In the genomic region with DNA sequence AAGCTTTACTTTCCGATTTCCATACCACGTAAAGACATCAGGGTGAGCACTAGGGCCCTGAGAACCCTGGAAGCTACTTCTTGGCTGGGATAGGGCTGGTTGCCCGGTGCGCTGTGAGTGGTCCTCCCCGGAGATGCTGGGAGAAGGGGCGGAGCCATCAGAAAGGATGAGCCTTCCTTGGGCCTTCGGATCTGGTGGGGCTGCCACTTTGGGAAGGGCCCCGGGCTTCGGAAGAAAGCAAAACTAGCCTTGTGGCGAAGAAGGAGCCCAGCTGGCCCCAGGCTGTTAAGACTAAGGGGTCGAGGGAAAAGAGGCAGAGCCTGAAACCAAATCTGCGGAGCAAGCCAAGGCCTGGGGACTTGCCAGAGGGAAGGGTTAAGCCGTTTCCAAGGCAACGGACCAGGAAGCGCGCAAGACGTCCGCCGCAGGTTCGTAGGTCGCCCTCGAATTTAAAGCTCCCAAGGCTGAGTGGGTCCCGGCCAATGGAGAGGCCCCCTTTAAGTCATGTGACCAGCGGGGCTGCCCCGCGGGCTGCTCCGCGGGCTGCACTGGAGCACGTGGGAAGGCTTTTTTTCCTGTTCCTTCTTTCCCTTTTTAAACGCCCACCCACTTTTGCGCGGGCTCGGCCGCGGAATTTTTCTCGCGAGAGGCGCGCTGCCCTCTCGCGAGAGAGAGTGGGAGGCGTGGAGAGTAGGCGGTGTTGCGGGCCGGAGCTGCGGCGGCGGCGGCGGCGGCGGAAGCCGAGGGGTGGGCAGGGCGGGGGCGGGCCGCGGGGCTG, we compare ENCODE assay signal across 8 cellular contexts. TPM values are rescaled to one million over a fixed set of nuclear protein-coding genes. Genes with fewer than 3 reads are reported as not detected.
A peak's percentile ranks its signal among the peaks of the same experiment; 100 is the strongest.
DNase-seq lines count a peak whose midpoint lies in the region; ATAC-seq and TF ChIP-seq lines count a peak whose summit lies in the region.

No MANE protein-coding gene starts in this region.

- H3K4me3 ChIP-seq in left lung = peak overlapping the region; percentile 80 to 96

- TF ChIP-seq CTCF in C4-2B (conservative IDR thresholded peaks at IDR 0.05) = no peak
- no peak for TF ChIP-seq CTCF in left lung (IDR thresholded peaks at IDR 0.05)

- ATAC-seq in GM19372 (IDR thresholded peaks at IDR 0.05; ENCODE audit: low read depth, unreplicated experiment) (peak; percentile 81), HG03521 (IDR thresholded peaks at IDR 0.05; ENCODE audit: unreplicated experiment) (peak; percentile 85), left lung (peak; percentile 94)

- peaks cover 16 to 23% of the 10 kb centered on the region in 2 donors for H3K4me1 ChIP-seq in left lung

- H3K36me3 ChIP-seq in left lung = no peaks in the 10 kb centered on the region

- intact Hi-C loops in left lung (cut with DNase I) = no loop called here

- H3K27me3 ChIP-seq in left lung = no peaks in the 10 kb centered on the region

- H3K27ac ChIP-seq in C4-2B (peak overlapping the region; percentile 79), left lung (peak overlapping the region; percentile 88 to 95)

- DNase-seq in NCI-H69 (lab: John Stamatoyannopoulos, UW) = peak; percentile 97
- DNase-seq in activated CD4-positive, alpha-beta T cell treated with anti-CD3 and anti-CD28 coated beads, Interleukin-2, amount 50 U/mL, for 24 hours (ENCODE audit: low read depth in 1 of 2, low spot score in 1 of 2) = peak; percentile 79 to 91
- peak; percentile 98 for DNase-seq in dermis blood vessel endothelial cell
- peak; percentile 96 to 97 for DNase-seq in left lung
- DNase-seq in stimulated activated CD4-positive, alpha-beta T cell treated with anti-CD3 and anti-CD28 coated beads, Interleukin-2, amount 100 ng/mL, for 4 hours (ENCODE audit: low read depth) = peak; percentile 92

- no peaks in the 10 kb centered on the region for H3K9me3 ChIP-seq in left lung

RNA-seq across cellular contexts. Expression of gene AKAP11, which starts 0.4 kb away (rescaled TPM):
- 22.5 and 36.7 TPM in 2 replicates for total RNA-seq in dermis blood vessel endothelial cell
- total RNA-seq in left lung = 10 to 100 TPM; 30.3 to 34.5 TPM

Comparison
In these comparisons a context has a peak if more than half of its experiments do, and no peak if none do; other contexts are left out.
1. Peak in every context shown above with its lines: DNase-seq, ATAC-seq, H3K4me3 ChIP-seq and H3K27ac ChIP-seq.